8 cellular contexts compared by ENCODE assay signal in the genomic region with DNA sequence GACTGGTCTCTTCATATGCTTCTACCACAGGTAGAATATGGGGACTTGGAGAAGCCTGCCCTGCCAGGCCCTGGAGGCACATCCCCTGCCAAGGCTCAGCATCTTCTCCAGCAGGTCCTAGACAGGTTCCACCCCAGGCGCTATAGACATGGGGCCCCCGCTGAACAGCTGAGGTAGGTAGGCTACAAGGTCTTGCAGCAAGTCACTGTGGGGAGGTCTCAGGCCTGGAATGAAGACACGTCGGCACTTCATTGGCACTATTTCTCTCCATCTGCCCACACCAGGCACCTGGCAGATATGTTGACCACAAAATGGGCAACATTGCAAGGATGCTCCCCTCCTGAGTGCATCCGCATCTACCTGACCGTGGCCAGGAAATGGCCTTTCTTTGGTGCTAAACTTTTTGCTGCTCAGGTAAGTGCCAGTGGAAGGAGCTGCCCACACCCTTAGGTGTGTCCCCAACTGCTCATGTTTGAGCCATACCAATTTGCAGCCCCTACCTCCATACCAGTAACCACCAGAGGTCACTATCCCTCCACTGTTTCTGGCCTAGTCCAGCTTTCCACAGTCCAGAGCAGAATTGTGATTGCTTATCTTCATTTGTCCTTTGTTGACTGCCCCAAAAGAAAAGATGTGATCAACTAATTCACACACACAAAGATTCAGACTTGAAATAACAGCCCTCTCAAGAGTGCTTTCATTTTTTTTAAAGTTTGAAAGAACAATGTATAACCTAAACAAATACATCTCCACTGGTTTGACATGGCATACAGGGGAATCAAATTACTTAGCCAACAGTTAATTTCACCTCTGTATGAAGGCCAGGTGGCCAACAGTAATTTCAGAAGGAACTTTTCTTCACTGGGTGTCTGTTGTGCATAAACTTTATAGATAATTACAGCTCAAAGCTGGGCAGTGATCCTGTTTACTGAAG. TPM values are rescaled to one million over a fixed set of nuclear protein-coding genes. Genes with fewer than 3 reads are reported as not detected.
DNase-seq lines count a peak whose midpoint lies in the region; ATAC-seq and TF ChIP-seq lines count a peak whose summit lies in the region.

No MANE protein-coding gene starts in this region.

- H3K27ac Mint-ChIP-seq in CD4-positive, alpha-beta T cell = no peak overlapping the region

- H3K79me2 ChIP-seq in osteoblast (ENCODE audit: insufficient read depth, low read length) = no peaks in the 10 kb centered on the region

- H3K27me3 ChIP-seq in CD4-positive, alpha-beta T cell (ENCODE audit: control insufficient read depth, insufficient read depth, low read length) = no peaks in the 10 kb centered on the region
- H3K27me3 ChIP-seq in osteoblast (ENCODE audit: insufficient read depth, low read length) = no peaks in the 10 kb centered on the region

- no peaks in the 10 kb centered on the region for H3K9me3 ChIP-seq in CD4-positive, alpha-beta T cell (ENCODE audit: control insufficient read depth, low read length)
- no peaks in the 10 kb centered on the region for H3K9me3 ChIP-seq in osteoblast (ENCODE audit: low read depth, low read length)

- no peaks in the 10 kb centered on the region for H3K4me1 ChIP-seq in osteoblast (ENCODE audit: insufficient read depth, low read length)

- intact Hi-C loops in CD4-positive, alpha-beta T cell (cut with DNase I, micrococcal nuclease) = loop anchor here (1.0 to 2.0 kb wide), 3 partner anchors 83 to 120 kb away; no protein-coding TSS in a partner anchor

- no peaks in the 10 kb centered on the region for H3K4me1 Mint-ChIP-seq in CD4-positive, alpha-beta T cell (ENCODE audit: low read depth)

- POLR2A ChIA-PET in CD4-positive, alpha-beta T cell (lab: Charles Lee) = interaction anchor here (1.6 kb wide), 1 partner anchor 121 kb away, joined by 5 read pairs; no protein-coding TSS in a partner anchor

- H3K4me2 ChIP-seq in osteoblast (ENCODE audit: insufficient read depth, low read length) = no peak overlapping the region

- H3K9me3 Mint-ChIP-seq in CD4-positive, alpha-beta T cell = no peaks in the 10 kb centered on the region

- no peaks in the 10 kb centered on the region for H3K36me3 ChIP-seq in osteoblast (ENCODE audit: insufficient read depth, low read length)

- no peaks in the 10 kb centered on the region for H4K20me1 ChIP-seq in osteoblast (ENCODE audit: insufficient read depth, low read length)

- no peak overlapping the region for H3K27ac ChIP-seq in CD4-positive, alpha-beta T cell (ENCODE audit: low read depth, low read length)
- no peak overlapping the region for H3K27ac ChIP-seq in osteoblast (ENCODE audit: low read depth, low read length)

- H2AFZ ChIP-seq in osteoblast (ENCODE audit: low read length) = no peak overlapping the region

- peaks cover 16% of the 10 kb centered on the region for H3K36me3 Mint-ChIP-seq in CD4-positive, alpha-beta T cell (ENCODE audit: low read depth)

- ATAC-seq in CD4-positive, alpha-beta T cell (ENCODE audit: poor library complexity) = peak; percentile 51
- ATAC-seq in HG03469 (IDR thresholded peaks at IDR 0.05; ENCODE audit: unreplicated experiment) = no peak

- H3K4me3 Mint-ChIP-seq in CD4-positive, alpha-beta T cell = no peak overlapping the region

- H3K27me3 Mint-ChIP-seq in CD4-positive, alpha-beta T cell = no peaks in the 10 kb centered on the region

- CTCF ChIA-PET in CD4-positive, alpha-beta T cell (lab: Charles Lee) = interaction anchor here (0.5 to 3.6 kb wide), 8 partner anchors 16 to 120 kb away, joined by 3 to 21 read pairs (median 3); partner anchors contain the start of gene PIGH

- peak in 3 of 10 experiments; percentile 13 to 19 (median 15) for DNase-seq in CD4-positive, alpha-beta T cell
- DNase-seq in M059J (ENCODE audit: low read depth) = peak; percentile 55
- peak; percentile 62 for DNase-seq in fibroblast of the aortic adventitia (ENCODE audit: low read depth)
- DNase-seq in osteoblast (ENCODE audit: insufficient read length, low spot score, missing footprints) = peak; percentile 94
- no peak for DNase-seq in GOT3 (lab: John Stamatoyannopoulos, UW)

- TF ChIP-seq CTCF in CD4-positive, alpha-beta T cell (IDR thresholded peaks at IDR 0.05) = peak; percentile 56
- TF ChIP-seq CTCF in GM12875 (IDR thresholded peaks at IDR 0.05; ENCODE audit: borderline replicate concordance, insufficient read depth, low read depth, low read length) (peak; percentile 70), WI38 (IDR thresholded peaks at IDR 0.05; ENCODE audit: low read depth, low read length) (peak; percentile 71), fibroblast of the aortic adventitia (IDR thresholded peaks at IDR 0.05; ENCODE audit: insufficient read depth, low read length) (peak; percentile 81), osteoblast (IDR thresholded peaks at IDR 0.05; ENCODE audit: extremely low read depth, low read depth, low read length) (peak; percentile 76)

- H3K4me3 ChIP-seq in GM12875 (ENCODE audit: low read depth, low read length) (no peak overlapping the region), WI38 (ENCODE audit: low read depth, low read length) (no peak overlapping the region), fibroblast of the aortic adventitia (ENCODE audit: low read depth, low read length) (no peak overlapping the region), osteoblast (ENCODE audit: insufficient read depth, low read length) (no peak overlapping the region)

RNA-seq across cellular contexts. Expression of gene PIGH, which starts 16.1 kb away (rescaled TPM):
- total RNA-seq in CD4-positive, alpha-beta T cell = 10 to 100 TPM; 66.0 to 69.7 TPM
- 23.2 and 32.8 TPM in 2 replicates for total RNA-seq in M059J (2014; rRNA removed; shearing (Covaris generic))
- 8.0 and 16.8 TPM in 2 replicates for total RNA-seq in fibroblast of the aortic adventitia (ENCODE audit: low replicate concordance)
- 15.3 and 16.3 TPM in 2 replicates for total RNA-seq in osteoblast

RNA-seq across cellular contexts. Expression of gene ARG2, which starts 35.7 kb away (rescaled TPM):
- total RNA-seq in CD4-positive, alpha-beta T cell = 1 to 10 TPM; 3.7 to 3.9 TPM
- 22.6 and 26.4 TPM in 2 replicates for total RNA-seq in M059J (2014; rRNA removed; shearing (Covaris generic))
- total RNA-seq in fibroblast of the aortic adventitia (ENCODE audit: low replicate concordance) (0.74 and 7.0 TPM in 2 replicates), osteoblast (11.2 and 13.3 TPM in 2 replicates)

RNA-seq across cellular contexts. Expression of gene PLEKHH1, which starts 50.9 kb away (rescaled TPM):
- total RNA-seq in CD4-positive, alpha-beta T cell = under 1 TPM; 0.16 to 0.53 TPM
- total RNA-seq in M059J (2014; rRNA removed; shearing (Covaris generic)) = 1.6 and 1.8 TPM in 2 replicates
- 0.45 TPM in 1 of 2 replicates, not detected in the other for total RNA-seq in fibroblast of the aortic adventitia (ENCODE audit: low replicate concordance)
- total RNA-seq in osteoblast = 0.59 and 1.1 TPM in 2 replicates
